ENCODE assay signal across 37 cellular contexts in genomic region chr1:244695937-244696336, GRCh38.
"Had no signal": no experiment of that assay in that cellular context is flagged by ENCODE, and none has a peak within 500 bp of the region (broad histone marks: within the 10 kb centered on the region; RNA-seq: fewer than 3 reads in every experiment).

No MANE protein-coding gene starts in this region.

- H3K4me1 Mint-ChIP-seq: activated B cell treated with CpG ODN at 0.5 μM for 24 hours; activated CD4-positive, alpha-beta T cell treated with anti-CD3 and anti-CD28 coated beads, Interleukin-2, amount 10 ng/mL, durations not matched to agents 24 days and 14 days; activated naive CD8-positive, alpha-beta T cell treated with anti-CD3 and anti-CD28 coated beads for 36 hours; T-cell had no signal

- H3K9me3 Mint-ChIP-seq: activated CD4-positive, alpha-beta T cell treated with anti-CD3 and anti-CD28 coated beads, Interleukin-2, amount 10 ng/mL, durations not matched to agents 24 days and 14 days; activated T-helper 1 cell treated with anti-CD3 and anti-CD28 coated beads, Interleukin-12 subunit alpha, Interleukin-12 subunit beta, Interleukin-2, Interleukin-4 antibody, amounts not matched to agents 30 ng/mL and 10 ng/mL and 1 ng/mL, durations not matched to agents 14 hours and 24 hours and 36 hours; T-helper 2 cell treated with Interferon-gamma antibody and Interleukin-4, amounts not matched to agents 5 μg/mL and 100 μg/mL, for 36 hours had no signal

- H3K4me3 ChIP-seq: adrenal gland, body of pancreas, breast epithelium had no signal

- ATAC-seq: activated CD8-positive, alpha-beta T cell treated with anti-CD3 and anti-CD28 coated beads for 36 hours; activated naive CD4-positive, alpha-beta T cell treated with anti-CD3 and anti-CD28 coated beads, Interleukin-2, amount 50 U/mL, for 72 hours; activated T-cell treated with anti-CD3 and anti-CD28 coated beads, Interleukin-2, amount 50 U/mL, for 4 hours; activated T-cell treated with anti-CD3 and anti-CD28 coated beads, Interleukin-2, amount 50 U/mL, for 72 hours; activated T-helper 17 cell treated with anti-CD3 and anti-CD28 coated beads, Interleukin-2, amount 50 U/mL, for 72 hours; body of pancreas; T-cell had no signal

- H3K27me3 ChIP-seq: adrenal gland, body of pancreas, brain microvascular endothelial cell, breast epithelium had no signal

- DNase-seq: activated B cell treated with CpG ODN at 0.5 μM for 24 hours; activated CD4-positive, alpha-beta memory T cell treated with anti-CD3 and anti-CD28 coated beads for 36 hours; activated CD4-positive, alpha-beta T cell treated with anti-CD3 and anti-CD28 coated beads for 4 hours; activated CD4-positive, alpha-beta T cell treated with anti-CD3 and anti-CD28 coated beads, Interleukin-2, amount 10 ng/mL, durations not matched to agents 24 days and 14 days; activated CD4-positive, alpha-beta T cell treated with anti-CD3 and anti-CD28 coated beads, Interleukin-2, amount 50 U/mL, for 1 hour; activated CD4-positive, alpha-beta T cell treated with anti-CD3 and anti-CD28 coated beads, Interleukin-2, amount 50 U/mL, for 4 hours; activated CD4-positive, CD25-positive, alpha-beta regulatory T cell treated with anti-CD3 and anti-CD28 coated beads, Interleukin-2, amount 50 U/mL, for 72 hours; activated CD8-positive, alpha-beta memory T cell treated with anti-CD3 and anti-CD28 coated beads, Interleukin-2, amount 50 U/mL, for 4 hours; activated CD8-positive, alpha-beta T cell treated with anti-CD3 and anti-CD28 coated beads for 36 hours; activated effector memory CD4-positive, alpha-beta T cell treated with anti-CD3 and anti-CD28 coated beads, Interleukin-2, amount 50 U/mL, for 16 hours; activated gamma-delta T cell treated with Interleukin-2 at 50 U/mL for 16 hours; activated naive CD4-positive, alpha-beta T cell; activated naive CD4-positive, alpha-beta T cell treated with anti-CD3 and anti-CD28 coated beads for 36 hours; activated naive CD4-positive, alpha-beta T cell treated with anti-CD3 and anti-CD28 coated beads, Interleukin-2, amount 50 U/mL, for 16 hours; activated naive CD8-positive, alpha-beta T cell treated with anti-CD3 and anti-CD28 coated beads for 36 hours; activated T-cell treated with anti-CD3 and anti-CD28 coated beads for 4 hours; activated T-cell treated with anti-CD3 and anti-CD28 coated beads, Interleukin-2, amount 50 U/mL, for 1 hour; activated T-cell treated with anti-CD3 and anti-CD28 coated beads, Interleukin-2, amount 50 U/mL, for 4 hours; activated T-cell treated with anti-CD3 and anti-CD28 coated beads, Interleukin-2, amount 50 U/mL, for 72 hours; adrenal gland; amniotic stem cell; aorta; body of pancreas; brain microvascular endothelial cell; central memory CD4-positive, alpha-beta T cell; cerebellar nuclear complex; T-cell; T-helper 2 cell; T-helper 9 cell had no signal

- H3K27ac Mint-ChIP-seq: activated B cell treated with CpG ODN at 0.5 μM for 24 hours; activated CD4-positive, alpha-beta memory T cell treated with anti-CD3 and anti-CD28 coated beads for 36 hours; activated CD4-positive, alpha-beta T cell treated with anti-CD3 and anti-CD28 coated beads, Interleukin-2, amount 10 ng/mL, durations not matched to agents 24 days and 14 days; activated CD8-positive, alpha-beta T cell treated with anti-CD3 and anti-CD28 coated beads for 36 hours; activated naive CD4-positive, alpha-beta T cell treated with anti-CD3 and anti-CD28 coated beads for 36 hours; activated naive CD4-positive, alpha-beta T cell treated with anti-CD3 and anti-CD28 coated beads, Interleukin-2, amount 50 U/mL, for 72 hours; activated naive CD8-positive, alpha-beta T cell treated with anti-CD3 and anti-CD28 coated beads for 36 hours; activated T-cell treated with anti-CD3 and anti-CD28 coated beads, Interleukin-2, amount 50 U/mL, for 72 hours; activated T-helper 1 cell treated with anti-CD3 and anti-CD28 coated beads, Interleukin-12 subunit alpha, Interleukin-12 subunit beta, Interleukin-2, Interleukin-4 antibody, amounts not matched to agents 30 ng/mL and 10 ng/mL and 1 ng/mL, durations not matched to agents 14 hours and 24 hours and 36 hours; activated T-helper 17 cell treated with anti-CD3 and anti-CD28 coated beads, Interleukin-2, amount 50 U/mL, for 72 hours; T-cell; T-helper 2 cell treated with Interferon-gamma antibody and Interleukin-4, amounts not matched to agents 5 μg/mL and 100 μg/mL, for 36 hours had no signal

- H3K27ac ChIP-seq: adrenal gland, body of pancreas, brain microvascular endothelial cell, breast epithelium, VCaP had no signal

- H3K9me3 ChIP-seq: adrenal gland, body of pancreas, breast epithelium had no signal

- H3K4me3 Mint-ChIP-seq: activated B cell treated with CpG ODN at 0.5 μM for 24 hours; activated CD4-positive, alpha-beta memory T cell treated with anti-CD3 and anti-CD28 coated beads for 36 hours; activated CD4-positive, alpha-beta T cell treated with anti-CD3 and anti-CD28 coated beads, Interleukin-2, amount 10 ng/mL, durations not matched to agents 24 days and 14 days; activated CD8-positive, alpha-beta T cell treated with anti-CD3 and anti-CD28 coated beads for 36 hours; activated naive CD4-positive, alpha-beta T cell treated with anti-CD3 and anti-CD28 coated beads for 36 hours; activated naive CD8-positive, alpha-beta T cell treated with anti-CD3 and anti-CD28 coated beads for 36 hours; activated T-cell treated with anti-CD3 and anti-CD28 coated beads, Interleukin-2, amount 50 U/mL, for 4 hours; activated T-cell treated with anti-CD3 and anti-CD28 coated beads, Interleukin-2, amount 50 U/mL, for 72 hours; activated T-helper 1 cell treated with anti-CD3 and anti-CD28 coated beads, Interleukin-12 subunit alpha, Interleukin-12 subunit beta, Interleukin-2, Interleukin-4 antibody, amounts not matched to agents 30 ng/mL and 10 ng/mL and 1 ng/mL, durations not matched to agents 14 hours and 24 hours and 36 hours; activated T-helper 17 cell treated with anti-CD3 and anti-CD28 coated beads, Interleukin-2, amount 50 U/mL, for 72 hours; T-cell; T-helper 2 cell treated with Interferon-gamma antibody and Interleukin-4, amounts not matched to agents 5 μg/mL and 100 μg/mL, for 36 hours had no signal

- H3K27me3 Mint-ChIP-seq: activated B cell treated with CpG ODN at 0.5 μM for 24 hours; activated CD4-positive, alpha-beta memory T cell treated with anti-CD3 and anti-CD28 coated beads for 36 hours; activated CD4-positive, alpha-beta T cell treated with anti-CD3 and anti-CD28 coated beads, Interleukin-2, amount 10 ng/mL, durations not matched to agents 24 days and 14 days; activated CD8-positive, alpha-beta T cell treated with anti-CD3 and anti-CD28 coated beads for 36 hours; activated naive CD8-positive, alpha-beta T cell treated with anti-CD3 and anti-CD28 coated beads for 36 hours; activated T-helper 17 cell treated with anti-CD3 and anti-CD28 coated beads, Interleukin-2, amount 50 U/mL, for 72 hours; T-cell had no signal

- H3K36me3 ChIP-seq: breast epithelium had no signal

- FAIRE-seq: astrocyte, TTC549 had no signal

- H3K4me1 ChIP-seq: adrenal gland, body of pancreas, breast epithelium had no signal
